Comparison of ENCODE assay signal across 18 cellular contexts in genomic region chr21:44378646-44379581, GRCh38. TPM values are rescaled to one million over a fixed set of nuclear protein-coding genes. Genes with fewer than 3 reads are reported as not detected.
A peak's percentile ranks its signal among the peaks of the same experiment; 100 is the strongest.
DNase-seq lines count a peak whose midpoint lies in the region; ATAC-seq and TF ChIP-seq lines count a peak whose summit lies in the region.
"Had no signal": no experiment of that assay in that cellular context is flagged by ENCODE, and none has a peak within 500 bp of the region (broad histone marks: within the 10 kb centered on the region; RNA-seq: fewer than 3 reads in every experiment).

No MANE protein-coding gene starts in this region.

- H3K4me3 Mint-ChIP-seq in activated T-cell treated with anti-CD3 and anti-CD28 coated beads, Interleukin-2, amount 50 U/mL, for 24 hours: no peak overlapping the region
- no peak overlapping the region for H3K4me3 Mint-ChIP-seq in type B pancreatic cell
- H3K4me3 Mint-ChIP-seq: CD8-positive, alpha-beta T cell; GM23338 had no signal

- peaks cover 10% of the 10 kb centered on the region for H3K9me3 Mint-ChIP-seq in activated T-cell treated with anti-CD3 and anti-CD28 coated beads, Interleukin-2, amount 50 U/mL, for 24 hours
- H3K9me3 Mint-ChIP-seq in type B pancreatic cell: peaks cover 6% of the 10 kb centered on the region

- no peak overlapping the region for H3K27ac ChIP-seq in coronary artery
- H3K27ac ChIP-seq: KMS-11 had no signal

- no peak for ATAC-seq in HG03175 (IDR thresholded peaks at IDR 0.05; ENCODE audit: unreplicated experiment)
- ATAC-seq: CD8-positive, alpha-beta T cell had no signal

- H3K27me3 Mint-ChIP-seq in activated T-cell treated with anti-CD3 and anti-CD28 coated beads, Interleukin-2, amount 50 U/mL, for 24 hours: no peaks in the 10 kb centered on the region
- H3K27me3 Mint-ChIP-seq in type B pancreatic cell: peaks cover 17% of the 10 kb centered on the region

- DNase-seq in activated T-cell treated with anti-CD3 and anti-CD28 coated beads, Interleukin-2, amount 50 U/mL, for 24 hours: peak; percentile 18
- DNase-seq in activated T-cell treated with anti-CD3 and anti-CD28 coated beads, Interleukin-2, amount 50 U/mL, for 48 hours: no peak
- DNase-seq in coronary artery (ENCODE audit: low spot score) (peak; percentile 65), mesenteric fat pad (ENCODE audit: low spot score) (peak; percentile 82), type B pancreatic cell (ENCODE audit: extremely low spot score, unreplicated experiment) (peak; percentile 64), DMS114 treated with DMSO at 0.1 percent for 48 hours (lab: John Stamatoyannopoulos, UW; ENCODE audit: unreplicated experiment) (no peak), mucosa of gallbladder (ENCODE audit: low spot score) (no peak)
- DNase-seq: 8988T, DMS79 treated with DMSO at 0.1 percent for 48 hours, NCI-H1092, NCI-H1694 treated with DMSO at 0.1 percent for 48 hours, NCI-H2107, NCI-H2227 treated with DMSO at 0.1 percent for 48 hours, NCI-H524 had no signal

- TF ChIP-seq CTCF in coronary artery (IDR thresholded peaks at IDR 0.05) (no peak), type B pancreatic cell (conservative IDR thresholded peaks at IDR 0.05) (no peak)

- H3K36me3 Mint-ChIP-seq in activated T-cell treated with anti-CD3 and anti-CD28 coated beads, Interleukin-2, amount 50 U/mL, for 24 hours (ENCODE audit: low read depth): peaks cover 79% of the 10 kb centered on the region
- peaks cover 4% of the 10 kb centered on the region for H3K36me3 Mint-ChIP-seq in type B pancreatic cell

- no peak overlapping the region for H3K4me3 ChIP-seq in coronary artery
- H3K4me3 ChIP-seq: GM23338 had no signal

- peaks cover 18% of the 10 kb centered on the region for H3K4me1 Mint-ChIP-seq in activated T-cell treated with anti-CD3 and anti-CD28 coated beads, Interleukin-2, amount 50 U/mL, for 24 hours (ENCODE audit: low read depth)
- H3K4me1 Mint-ChIP-seq in type B pancreatic cell (ENCODE audit: unreplicated experiment): no peaks in the 10 kb centered on the region

- no peak overlapping the region for H3K27ac Mint-ChIP-seq in activated T-cell treated with anti-CD3 and anti-CD28 coated beads, Interleukin-2, amount 50 U/mL, for 24 hours
- H3K27ac Mint-ChIP-seq in type B pancreatic cell: no peak overlapping the region
- H3K27ac Mint-ChIP-seq: CD8-positive, alpha-beta T cell; GM23338 had no signal

RNA-seq across cellular contexts. Expression of gene TRPM2, which starts 25.5 kb away (rescaled TPM):
- total RNA-seq in mesenteric fat pad (12.0 TPM), type B pancreatic cell (ENCODE audit: low replicate concordance) (0.05 and 0.07 TPM in 2 replicates), mucosa of gallbladder (13.8 TPM)

RNA-seq across cellular contexts. Expression of gene CFAP410, which starts 39.7 kb away (rescaled TPM):
- total RNA-seq in mesenteric fat pad (17.4 TPM), type B pancreatic cell (ENCODE audit: low replicate concordance) (15.1 and 23.1 TPM in 2 replicates), mucosa of gallbladder (24.7 TPM)

Comparison
In these comparisons a context has a peak if more than half of its experiments do, and no peak if none do; other contexts are left out.
1. DNase-seq: peak in activated T-cell treated with anti-CD3 and anti-CD28 coated beads, Interleukin-2, amount 50 U/mL, for 24 hours (single experiment), coronary artery (single experiment), mesenteric fat pad (single experiment) and type B pancreatic cell (single experiment); none in activated T-cell treated with anti-CD3 and anti-CD28 coated beads, Interleukin-2, amount 50 U/mL, for 48 hours (0 of 2), DMS114 treated with DMSO at 0.1 percent for 48 hours (single experiment) and mucosa of gallbladder (single experiment).
2. RNA of gene TRPM2, which starts 25.5 kb away (total RNA-seq): 13.8 TPM in mucosa of gallbladder (single experiment) and 12.0 TPM in mesenteric fat pad (single experiment); 0.05 to 0.07 TPM in type B pancreatic cell; every median in the first group is over 10 times any median in the second.